13 cellular contexts compared by ENCODE assay signal in genomic region chr11:86440305-86440716, GRCh38.
DNase-seq lines count a peak whose midpoint lies in the region; ATAC-seq and TF ChIP-seq lines count a peak whose summit lies in the region.
"Had no signal": no experiment of that assay in that cellular context is flagged by ENCODE, and none has a peak within 500 bp of the region (broad histone marks: within the 10 kb centered on the region; RNA-seq: fewer than 3 reads in every experiment).

No MANE protein-coding gene starts in this region.

- POLR2A ChIA-PET in MCF 10A (lab: Yijun Ruan, JAX), result no interaction called here

- TF ChIP-seq CTCF in MCF 10A (IDR thresholded peaks at IDR 0.05; ENCODE audit: unreplicated experiment) (no peak), mammary epithelial cell (conservative IDR thresholded peaks at IDR 0.05 in 1 of 2, IDR thresholded peaks at IDR 0.05 in 1 of 2; ENCODE audit: extremely low read depth in 1 of 2, insufficient read depth in 1 of 2, low read depth in 1 of 2, low read length in 2 of 2) (no peak), fibroblast of villous mesenchyme (IDR thresholded peaks at IDR 0.05; ENCODE audit: insufficient read depth, low read depth, low read length) (no peak), osteocyte (IDR thresholded peaks at IDR 0.05) (no peak)

- WGBS in mammary epithelial cell (ENCODE audit: low coverage, missing lambda C conversion rate), result 94% methylated on average over 3 of the region's 3 CpGs
- WGBS in aorta, 2 donors, result 59 to 68% methylated on average over 3 of the region's 3 CpGs

- no peaks in the 10 kb centered on the region for H3K79me2 ChIP-seq in mammary epithelial cell (ENCODE audit: insufficient read depth, low read length)

- H3K9ac ChIP-seq in mammary epithelial cell (ENCODE audit: insufficient read depth, low read length), result no peak overlapping the region

- H3K27me3 Mint-ChIP-seq in MCF 10A (ENCODE audit: insufficient read depth, unreplicated experiment) (no peaks in the 10 kb centered on the region), osteocyte (ENCODE audit: unreplicated experiment) (no peaks in the 10 kb centered on the region)

- intact Hi-C loops in MCF 10A (cut with micrococcal nuclease) (no loop called here), mammary epithelial cell (cut with micrococcal nuclease) (no loop called here), aorta (cut with DNase I) (no loop called here)

- H3K4me1 Mint-ChIP-seq in MCF 10A (ENCODE audit: insufficient read depth, unreplicated experiment), result peaks cover 4% of the 10 kb centered on the region
- H3K4me1 Mint-ChIP-seq in osteocyte (ENCODE audit: unreplicated experiment), result peaks cover 29% of the 10 kb centered on the region
- H3K4me1 Mint-ChIP-seq: WTC11 had no signal

- ATAC-seq in aorta (ENCODE audit: low FRiP score) (peak; percentile 88), GM18907 (IDR thresholded peaks at IDR 0.05; ENCODE audit: unreplicated experiment) (no peak), GM21737 (IDR thresholded peaks at IDR 0.05; ENCODE audit: unreplicated experiment) (no peak)
- ATAC-seq: WTC11 had no signal

- H3K36me3 Mint-ChIP-seq in MCF 10A (ENCODE audit: insufficient read depth, unreplicated experiment) (no peaks in the 10 kb centered on the region), osteocyte (ENCODE audit: unreplicated experiment) (peaks cover 7% of the 10 kb centered on the region)
- H3K36me3 Mint-ChIP-seq: WTC11 had no signal

- no peaks in the 10 kb centered on the region for H3K4me1 ChIP-seq in mammary epithelial cell (ENCODE audit: insufficient read depth, low read length)
- H3K4me1 ChIP-seq in aorta (ENCODE audit: control insufficient read depth in 1 of 2, insufficient read depth in 2 of 2, low read length in 2 of 2), result no peaks in the 10 kb centered on the region

- in situ Hi-C loops in mammary epithelial cell (cut with MboI; ENCODE audit: low sequenced_read_pairs in 2 of 2), result no loop called here

- H3K27ac Mint-ChIP-seq in MCF 10A (ENCODE audit: low read depth, unreplicated experiment), result no peak overlapping the region
- peak overlapping the region; percentile 83 for H3K27ac Mint-ChIP-seq in osteocyte (ENCODE audit: unreplicated experiment)
- H3K27ac Mint-ChIP-seq: WTC11 had no signal

- CTCF ChIA-PET in MCF 10A (lab: Yijun Ruan, JAX) (interaction anchor here (1.9 to 2.1 kb wide), 2 partner anchors 16 to 79 kb away, joined by 4 to 10 read pairs; no protein-coding TSS in a partner anchor), mammary epithelial cell (lab: Charles Lee; ENCODE audit: low non-redundant PET) (no interaction called here)

- H3K27ac ChIP-seq in mammary epithelial cell (ENCODE audit: insufficient read depth, low read depth, low read length), result no peak overlapping the region
- no peak overlapping the region for H3K27ac ChIP-seq in aorta (ENCODE audit: low read depth in 1 of 2, low read length in 2 of 2)

- H3K4me2 ChIP-seq in mammary epithelial cell (ENCODE audit: insufficient read depth, low read depth, low read length), result no peak overlapping the region

- H3K36me3 ChIP-seq in mammary epithelial cell (ENCODE audit: insufficient read depth, low read length) (no peaks in the 10 kb centered on the region), aorta (ENCODE audit: control insufficient read depth in 1 of 2, insufficient read depth in 2 of 2, low read length in 1 of 2) (peaks cover 6 to 7% of the 10 kb centered on the region in 2 donors)

- H3K9me3 ChIP-seq in mammary epithelial cell (replicated peaks; ENCODE audit: insufficient read depth, low read length), result no peaks in the 10 kb centered on the region
- no peaks in the 10 kb centered on the region for H3K9me3 ChIP-seq in aorta (ENCODE audit: control insufficient read depth, low read length)

- no peaks in the 10 kb centered on the region for H3K27me3 ChIP-seq in mammary epithelial cell (ENCODE audit: insufficient read depth, low read length)
- no peaks in the 10 kb centered on the region for H3K27me3 ChIP-seq in aorta (ENCODE audit: control insufficient read depth in 1 of 2, insufficient read depth in 2 of 2, low read length in 1 of 2)

- dilution Hi-C loops in mammary epithelial cell (cut with HindIII; ENCODE audit: low sequenced_read_pairs), result no loop called here

- H2AFZ ChIP-seq in mammary epithelial cell (ENCODE audit: low read depth, low read length), result no peak overlapping the region

- H3K4me3 Mint-ChIP-seq in MCF 10A (ENCODE audit: unreplicated experiment) (no peak overlapping the region), osteocyte (ENCODE audit: unreplicated experiment) (peak overlapping the region; percentile 10)
- H3K4me3 Mint-ChIP-seq: WTC11 had no signal

- H3K4me3 ChIP-seq in mammary epithelial cell (replicated peaks in 1 of 3; ENCODE audit: insufficient read depth in 1 of 3, low read depth in 2 of 3, low read length in 3 of 3) (no peak overlapping the region), fibroblast of villous mesenchyme (ENCODE audit: low read depth, low read length) (no peak overlapping the region), aorta (ENCODE audit: low read length in 2 of 2) (no peak overlapping the region)

- no TSS peak for BruUV-seq in MCF 10A (replicated peaks; lab: Mats Ljungman, UMichigan)
- BruUV-seq in mammary epithelial cell (replicated peaks; lab: Mats Ljungman, UMichigan), result no TSS peak

- DNase-seq in MCF 10A (ENCODE audit: unreplicated experiment), result peak; percentile 4
- DNase-seq in mammary epithelial cell, result no peak
- peak; percentile 76 for DNase-seq in fibroblast of villous mesenchyme (ENCODE audit: low read depth)
- no peak for DNase-seq in osteocyte (ENCODE audit: extremely low spot score, unreplicated experiment)
- DNase-seq in aorta, result peak in 1 of 2 donors; percentile 78
- DNase-seq in activated gamma-delta T cell (lab: John Stamatoyannopoulos, UW), result no peak
- DNase-seq: dermis blood vessel endothelial cell, hippocampal formation, MV-4-11, NCI-H446 treated with DMSO at 0.1 percent for 48 hours had no signal

- H3K9me3 Mint-ChIP-seq in MCF 10A (ENCODE audit: unreplicated experiment) (no peaks in the 10 kb centered on the region), osteocyte (ENCODE audit: unreplicated experiment) (no peaks in the 10 kb centered on the region)
- H3K9me3 Mint-ChIP-seq: WTC11 had no signal

- H4K20me1 ChIP-seq in mammary epithelial cell (ENCODE audit: insufficient read depth, low read length), result no peaks in the 10 kb centered on the region

Comparison
In these comparisons a context has a peak if more than half of its experiments do, and no peak if none do; other contexts are left out.
1. DNase-seq: peak in MCF 10A (single experiment) and fibroblast of villous mesenchyme (single experiment); none in mammary epithelial cell (single experiment), osteocyte (single experiment) and activated gamma-delta T cell (single experiment).